In genomic region chr12:21502164-21502496, GRCh38 we compare ENCODE assay signal across 8 cellular contexts. TPM values are rescaled to one million over a fixed set of nuclear protein-coding genes. Genes with fewer than 3 reads are reported as not detected.
A peak's percentile ranks its signal among the peaks of the same experiment; 100 is the strongest.
DNase-seq lines count a peak whose midpoint lies in the region; ATAC-seq and TF ChIP-seq lines count a peak whose summit lies in the region.

No MANE protein-coding gene starts in this region.

- H3K27me3 Mint-ChIP-seq in activated T-cell treated with anti-CD3 and anti-CD28 coated beads, Interleukin-2, amount 50 U/mL, for 24 hours, result no peaks in the 10 kb centered on the region

- H3K36me3 Mint-ChIP-seq in activated T-cell treated with anti-CD3 and anti-CD28 coated beads, Interleukin-2, amount 50 U/mL, for 24 hours (ENCODE audit: low read depth), result peaks cover 51% of the 10 kb centered on the region

- intact Hi-C loops in psoas muscle (cut with DNase I), result loop anchor here (5.0 to 10.0 kb wide), 2 partner anchors 155 to 173 kb away; partner anchors contain the start of gene LDHB (in 1 of the 2)

- DNase-seq in activated T-cell treated with anti-CD3 and anti-CD28 coated beads for 1 hour (ENCODE audit: low read depth), result peak; percentile 9
- DNase-seq in activated T-cell treated with anti-CD3 and anti-CD28 coated beads, Interleukin-2, amount 50 U/mL, for 24 hours, result no peak
- peak; percentile 24 for DNase-seq in HT-29 (ENCODE audit: low spot score)
- peak; percentile 30 to 32 for DNase-seq in activated CD4-positive, alpha-beta T cell treated with anti-CD3 and anti-CD28 coated beads, Interleukin-2, amount 50 U/mL, for 4 hours
- DNase-seq in fibroblast of peridontal ligament (ENCODE audit: extremely low read depth), result peak; percentile 35
- DNase-seq in psoas muscle, result no peak
- DNase-seq in effector CD4-positive, alpha-beta T cell, result no peak

- WGBS in psoas muscle, 3 donors, result 0% methylated on average over 14 of the region's 14 CpGs

- H3K9me3 Mint-ChIP-seq in activated T-cell treated with anti-CD3 and anti-CD28 coated beads, Interleukin-2, amount 50 U/mL, for 24 hours, result no peaks in the 10 kb centered on the region

- H3K27ac Mint-ChIP-seq in activated T-cell treated with anti-CD3 and anti-CD28 coated beads, Interleukin-2, amount 50 U/mL, for 24 hours, result no peak overlapping the region

- H3K4me3 ChIP-seq in psoas muscle, result peak overlapping the region; percentile 95

- H3K36me3 ChIP-seq in psoas muscle (ENCODE audit: insufficient read depth in 1 of 2, low read depth in 1 of 2), result peaks cover 0 to 22% of the 10 kb centered on the region in 2 donors

- H3K27ac ChIP-seq in psoas muscle, result peak overlapping the region; percentile 89

- no peak for TF ChIP-seq CTCF in psoas muscle (IDR thresholded peaks at IDR 0.05)

- H3K4me1 ChIP-seq in psoas muscle, result peaks cover 40% of the 10 kb centered on the region

- no peak overlapping the region for H3K4me3 Mint-ChIP-seq in activated T-cell treated with anti-CD3 and anti-CD28 coated beads, Interleukin-2, amount 50 U/mL, for 24 hours

- ATAC-seq in psoas muscle, result peak; percentile 2 to 41 (median 18)
- no peak for ATAC-seq in HG02642 (IDR thresholded peaks at IDR 0.05; ENCODE audit: poor library complexity, unreplicated experiment)

- H3K27me3 ChIP-seq in psoas muscle (ENCODE audit: insufficient read depth in 3 of 3, low read length in 2 of 3), result no peaks in the 10 kb centered on the region

- H3K9me3 ChIP-seq in psoas muscle, result no peaks in the 10 kb centered on the region

- H3K4me1 Mint-ChIP-seq in activated T-cell treated with anti-CD3 and anti-CD28 coated beads, Interleukin-2, amount 50 U/mL, for 24 hours (ENCODE audit: low read depth), result peaks cover 58% of the 10 kb centered on the region

RNA-seq across cellular contexts. Expression of gene GOLT1B, which starts 0.5 kb away (rescaled TPM):
- total RNA-seq in HT-29 (2014; rRNA removed; shearing (Covaris generic)), result 12.2 and 69.1 TPM in 2 replicates
- 10 to 100 TPM; 14.0 to 30.5 (median 19.9) TPM for total RNA-seq in psoas muscle
- 10 to 100 TPM; 17.8 to 62.2 (median 39.4) TPM for polyA plus RNA-seq in psoas muscle

RNA-seq across cellular contexts. Expression of gene RECQL, which starts 0.7 kb away (rescaled TPM):
- total RNA-seq in HT-29 (2014; rRNA removed; shearing (Covaris generic)), result 11.3 and 15.2 TPM in 2 replicates
- 10 to 100 TPM; 13.2 to 16.3 (median 13.5) TPM for total RNA-seq in psoas muscle
- polyA plus RNA-seq in psoas muscle, result 10 to 100 TPM in 2 of 3 donors, 1 to 10 TPM in 1; 9.0 to 36.6 (median 12.4) TPM

RNA-seq across cellular contexts. Expression of gene SPX, which starts 24.0 kb away (rescaled TPM):
- not detected in 2 replicates for total RNA-seq in HT-29 (2014; rRNA removed; shearing (Covaris generic))
- 10 to 100 TPM in 1 of 4 donors, 1 to 10 TPM in 2, under 1 TPM in 1; 0.59 to 17.1 (median 3.5) TPM for total RNA-seq in psoas muscle
- 1 to 10 TPM in 2 of 3 donors, under 1 TPM in 1; 0.66 to 2.4 (median 2.1) TPM for polyA plus RNA-seq in psoas muscle

Comparison
In these comparisons a context has a peak if more than half of its experiments do, and no peak if none do; other contexts are left out.
1. DNase-seq: peak in activated T-cell treated with anti-CD3 and anti-CD28 coated beads for 1 hour (single experiment), HT-29 (single experiment), activated CD4-positive, alpha-beta T cell treated with anti-CD3 and anti-CD28 coated beads, Interleukin-2, amount 50 U/mL, for 4 hours (2 of 2) and fibroblast of peridontal ligament (single experiment); none in activated T-cell treated with anti-CD3 and anti-CD28 coated beads, Interleukin-2, amount 50 U/mL, for 24 hours (single experiment), psoas muscle (0 of 2) and effector CD4-positive, alpha-beta T cell (single experiment).